23 cellular contexts compared by ENCODE assay signal in the genomic region with DNA sequence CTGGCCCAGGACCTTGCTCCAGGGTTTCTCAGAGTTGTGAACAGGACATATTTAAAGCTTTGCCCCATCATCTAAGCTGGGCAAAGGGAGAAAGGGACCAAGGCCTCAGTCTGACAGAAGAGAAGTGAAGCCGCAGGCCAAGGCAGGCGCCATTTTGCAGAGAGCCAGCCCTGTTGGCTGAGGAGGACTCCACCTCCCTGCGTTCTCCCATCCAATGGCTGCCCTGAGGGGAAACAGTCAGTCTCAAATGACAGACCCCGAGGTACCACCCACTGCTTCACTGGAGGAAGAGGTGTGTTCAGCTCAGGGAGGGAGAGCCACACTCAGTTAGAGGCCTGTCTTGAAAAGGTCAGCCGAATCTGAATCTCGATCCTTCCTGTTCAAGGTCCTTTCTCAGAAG.
"Had no signal": no experiment of that assay in that cellular context is flagged by ENCODE, and none has a peak within 500 bp of the region (broad histone marks: within the 10 kb centered on the region; RNA-seq: fewer than 3 reads in every experiment).

No MANE protein-coding gene starts in this region.

- H3K27me3 ChIP-seq: body of pancreas, cardiac muscle cell, ovary, thyroid gland, upper lobe of right lung had no signal

- DNase-seq: activated CD4-positive, alpha-beta memory T cell treated with anti-CD3 and anti-CD28 coated beads for 36 hours; activated CD4-positive, alpha-beta T cell treated with anti-CD3 and anti-CD28 coated beads for 48 hours; activated CD4-positive, CD25-positive, alpha-beta regulatory T cell; activated naive CD4-positive, alpha-beta T cell treated with anti-CD3 and anti-CD28 coated beads for 36 hours; anterior cingulate cortex; body of pancreas; effector CD4-positive, alpha-beta T cell; erythroblast; foreskin fibroblast; lower lobe of right lung; naive thymus-derived CD8-positive, alpha-beta T cell; ovary; psoas muscle; right cardiac atrium; stimulated activated CD4-positive, alpha-beta T cell treated with anti-CD3 and anti-CD28 coated beads, Interleukin-4, amount 100 ng/mL, for 24 hours; stimulated activated naive CD4-positive, alpha-beta T cell treated with Interleukin-2 at 50 U/mL for 16 hours; T1000; thyroid gland; upper lobe of right lung had no signal

- H3K36me3 ChIP-seq: cardiac muscle cell, lower lobe of right lung, ovary, thyroid gland, upper lobe of right lung had no signal

- H3K27me3 Mint-ChIP-seq: activated CD4-positive, alpha-beta memory T cell treated with anti-CD3 and anti-CD28 coated beads for 36 hours; naive thymus-derived CD8-positive, alpha-beta T cell had no signal

- H3K4me3 ChIP-seq: body of pancreas, cardiac muscle cell, lower lobe of right lung, ovary, psoas muscle, thyroid gland, upper lobe of right lung had no signal

- ATAC-seq: body of pancreas; left lobe of liver; lower lobe of right lung; naive thymus-derived CD8-positive, alpha-beta T cell; psoas muscle; right cardiac atrium; upper lobe of right lung had no signal

- H3K9me3 ChIP-seq: body of pancreas, lower lobe of right lung, ovary, psoas muscle, thyroid gland, upper lobe of right lung had no signal

- H3K9me3 Mint-ChIP-seq: activated CD4-positive, alpha-beta memory T cell treated with anti-CD3 and anti-CD28 coated beads for 36 hours; activated naive CD4-positive, alpha-beta T cell treated with anti-CD3 and anti-CD28 coated beads for 36 hours had no signal

- H3K4me3 Mint-ChIP-seq: activated CD4-positive, alpha-beta memory T cell treated with anti-CD3 and anti-CD28 coated beads for 36 hours; activated naive CD4-positive, alpha-beta T cell treated with anti-CD3 and anti-CD28 coated beads for 36 hours; naive thymus-derived CD8-positive, alpha-beta T cell; T-helper 1 cell treated with Interleukin-12 subunit alpha and Interleukin-12 subunit beta and Interleukin-4 antibody, amounts not matched to agents 30 μg/mL and 1 μg/mL, for 36 hours had no signal

- H3K27ac Mint-ChIP-seq: activated CD4-positive, alpha-beta memory T cell treated with anti-CD3 and anti-CD28 coated beads for 36 hours; activated naive CD4-positive, alpha-beta T cell treated with anti-CD3 and anti-CD28 coated beads for 36 hours; activated T-helper 2 cell treated with anti-CD3 and anti-CD28 coated beads, Interferon-gamma antibody, Interleukin-2, Interleukin-4, amounts not matched to agents 10 μg/mL and 5 μg/mL and 100 μg/mL, durations not matched to agents 14 hours and 24 hours and 36 hours; T-helper 1 cell treated with Interleukin-12 subunit alpha and Interleukin-12 subunit beta and Interleukin-4 antibody, amounts not matched to agents 30 μg/mL and 1 μg/mL, for 36 hours had no signal

- H3K4me1 ChIP-seq: lower lobe of right lung, psoas muscle, upper lobe of right lung had no signal

- H3K27ac ChIP-seq: body of pancreas, cardiac muscle cell, lower lobe of right lung, ovary, psoas muscle, thyroid gland, upper lobe of right lung had no signal
